17 cellular contexts compared by ENCODE assay signal in the genomic region with DNA sequence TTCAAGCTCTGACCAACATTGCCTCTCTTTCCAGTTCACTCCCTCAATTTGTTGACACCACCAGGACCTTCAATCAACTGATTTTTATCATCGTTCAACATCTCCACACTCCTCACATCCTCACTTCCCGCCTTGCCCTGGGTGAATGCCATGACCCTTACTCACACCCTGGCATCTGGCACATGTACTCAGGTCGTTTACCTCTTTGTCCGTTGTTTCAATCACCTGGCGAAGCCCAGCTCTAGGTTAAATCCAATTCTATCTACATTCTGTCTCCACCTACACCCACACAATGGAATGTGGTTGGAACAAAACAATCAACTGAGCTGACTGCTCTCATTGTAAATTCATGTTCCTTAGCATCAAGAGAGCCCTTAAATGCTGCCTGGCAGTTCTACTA. TPM values are rescaled to one million over a fixed set of nuclear protein-coding genes. Genes with fewer than 3 reads are reported as not detected.
A peak's percentile ranks its signal among the peaks of the same experiment; 100 is the strongest.
DNase-seq lines count a peak whose midpoint lies in the region; ATAC-seq, FAIRE-seq and TF ChIP-seq lines count a peak whose summit lies in the region.
"Had no signal": no experiment of that assay in that cellular context is flagged by ENCODE, and none has a peak within 500 bp of the region (broad histone marks: within the 10 kb centered on the region; RNA-seq: fewer than 3 reads in every experiment).

No MANE protein-coding gene starts in this region.

- no peak overlapping the region for H3K9ac ChIP-seq in PC-3 (ENCODE audit: low read length)
- H3K9ac ChIP-seq in astrocyte (ENCODE audit: low read length), result no peak overlapping the region

- CTCF ChIA-PET in PC-3 (lab: Charles Lee), result interaction anchor here (0.5 kb wide), 1 partner anchor 262 kb away, joined by 3 read pairs; no protein-coding TSS in a partner anchor

- no peaks in the 10 kb centered on the region for H3K27me3 ChIP-seq in PC-3 (ENCODE audit: low read length)
- peaks cover 9% of the 10 kb centered on the region for H3K27me3 ChIP-seq in astrocyte (ENCODE audit: insufficient read depth, low read length)

- TF ChIP-seq CTCF in PC-3 (conservative IDR thresholded peaks at IDR 0.05; ENCODE audit: low read depth, low read length) (no peak), astrocyte (IDR thresholded peaks at IDR 0.05; ENCODE audit: insufficient read depth, low read depth, low read length) (no peak)

- no peak overlapping the region for H3K4me2 ChIP-seq in PC-3 (ENCODE audit: low read length)
- no peak overlapping the region for H3K4me2 ChIP-seq in astrocyte (ENCODE audit: low read length)

- peaks cover 40% of the 10 kb centered on the region for H3K4me1 Mint-ChIP-seq in astrocyte (ENCODE audit: low read depth, unreplicated experiment)

- H4K20me1 ChIP-seq in PC-3 (ENCODE audit: low read length) (no peaks in the 10 kb centered on the region), astrocyte (ENCODE audit: insufficient read depth, low read length) (no peaks in the 10 kb centered on the region)

- peaks cover 4% of the 10 kb centered on the region for H3K27me3 Mint-ChIP-seq in astrocyte (ENCODE audit: low read depth, unreplicated experiment)

- H3K27ac Mint-ChIP-seq in astrocyte (ENCODE audit: unreplicated experiment), result peak overlapping the region; percentile 35
- H3K27ac Mint-ChIP-seq: B cell; CD4-positive, alpha-beta T cell; H9 had no signal

- FAIRE-seq in astrocyte (lab: Jason Lieb, UNC), result no peak
- FAIRE-seq: A204.1, HepG2, HTR-8/SVneo had no signal

- BruUV-seq in PC-3 (replicated peaks; lab: Mats Ljungman, UMichigan), result no TSS peak

- H3K4me1 ChIP-seq in PC-3 (ENCODE audit: insufficient read depth, low read length) (peaks cover 18% of the 10 kb centered on the region; the same call in 1 of the 2 replicates), astrocyte (ENCODE audit: insufficient read depth, low read length) (peaks cover 23% of the 10 kb centered on the region)

- H3K9me3 ChIP-seq in PC-3 (ENCODE audit: low read length) (no peaks in the 10 kb centered on the region), astrocyte (ENCODE audit: insufficient read depth, low read depth, low read length) (peaks cover 2% of the 10 kb centered on the region)

- no peaks in the 10 kb centered on the region for H3K79me2 ChIP-seq in PC-3 (ENCODE audit: low read length)
- H3K79me2 ChIP-seq in astrocyte (ENCODE audit: insufficient read depth, low read length), result no peaks in the 10 kb centered on the region

- H3K36me3 ChIP-seq in PC-3 (ENCODE audit: low read depth, low read length) (no peaks in the 10 kb centered on the region), astrocyte (ENCODE audit: insufficient read depth, low read length) (no peaks in the 10 kb centered on the region)

- H3K9me3 Mint-ChIP-seq in astrocyte (ENCODE audit: unreplicated experiment), result peaks cover 7% of the 10 kb centered on the region
- H3K9me3 Mint-ChIP-seq: CD4-positive, alpha-beta T cell; H9 had no signal

- POLR2A ChIA-PET in PC-3 (lab: Charles Lee; ENCODE audit: unreplicated experiment), result no interaction called here

- intact Hi-C loops in PC-3 (cut with micrococcal nuclease), result loop anchor here (10.0 kb wide), 2 partner anchors 132 to 352 kb away; a partner anchor contains a TSS

- H3F3A ChIP-seq in PC-3 (ENCODE audit: low read length, unreplicated experiment), result no peaks in the 10 kb centered on the region

- H3K27ac ChIP-seq in PC-3 (ENCODE audit: low read length) (no peak overlapping the region), astrocyte (ENCODE audit: low read depth, low read length) (no peak overlapping the region)

- H3K36me3 Mint-ChIP-seq in astrocyte (ENCODE audit: low read depth, unreplicated experiment), result no peaks in the 10 kb centered on the region

- H2AFZ ChIP-seq in PC-3 (ENCODE audit: low read length) (no peak overlapping the region), astrocyte (ENCODE audit: low read depth, low read length) (no peak overlapping the region)

- no peak overlapping the region for H3K4me3 Mint-ChIP-seq in astrocyte (ENCODE audit: unreplicated experiment)
- H3K4me3 Mint-ChIP-seq: B cell; CD4-positive, alpha-beta T cell; H9 had no signal

- no peaks in the 10 kb centered on the region for H3K9me2 ChIP-seq in PC-3 (replicated peaks; ENCODE audit: low read length)

- peak; percentile 24 for DNase-seq in PC-3
- no peak for DNase-seq in astrocyte (ENCODE audit: low read depth)
- DNase-seq in kidney tubule cell (ENCODE audit: low spot score), result peak; percentile 20
- no peak for DNase-seq in SIG-M5 treated with dmso at 0.1 percent for 504 hours (lab: John Stamatoyannopoulos, UW; ENCODE audit: unreplicated experiment)
- no peak for DNase-seq in HK-2 (ENCODE audit: unreplicated experiment)
- no peak for DNase-seq in stimulated activated CD4-positive, alpha-beta T cell treated with anti-CD3 and anti-CD28 coated beads, Interleukin-4, amount 100 ng/mL, for 24 hours
- DNase-seq: C1 segment of cervical spinal cord; Calu3; CD4-positive, alpha-beta T cell; DMS 273 treated with DMSO at 0.1 percent for 48 hours; GOT3; H9 had no signal

- H3K4me3 ChIP-seq in PC-3 (ENCODE audit: low read length) (no peak overlapping the region), astrocyte (ENCODE audit: insufficient read depth, low read depth, low read length) (no peak overlapping the region)

- ATAC-seq in PC-3 (no peak), GM21786 (IDR thresholded peaks at IDR 0.05; ENCODE audit: unreplicated experiment) (no peak)
- ATAC-seq: HepG2 had no signal

RNA-seq across cellular contexts. Expression of a gene that starts 24.2 kb away (rescaled TPM):
- total RNA-seq in PC-3 (2014; rRNA removed) (0.58 TPM in 1 of 2 replicates, not detected in the other), astrocyte (0.07 and 0.10 TPM in 2 replicates)
- total RNA-seq: Calu3; CD4-positive, alpha-beta T cell had no signal

Comparison
In these comparisons a context has a peak if more than half of its experiments do, and no peak if none do; other contexts are left out.
1. DNase-seq: peak in PC-3 (single experiment) and kidney tubule cell (single experiment); none in astrocyte (single experiment), SIG-M5 treated with dmso at 0.1 percent for 504 hours (single experiment), HK-2 (single experiment) and stimulated activated CD4-positive, alpha-beta T cell treated with anti-CD3 and anti-CD28 coated beads, Interleukin-4, amount 100 ng/mL, for 24 hours (single experiment).